30 cellular contexts compared by ENCODE assay signal in genomic region chr3:14296352-14296751, GRCh38.
A peak's percentile ranks its signal among the peaks of the same experiment; 100 is the strongest.
DNase-seq lines count a peak whose midpoint lies in the region; ATAC-seq and TF ChIP-seq lines count a peak whose summit lies in the region.
"Had no signal": no experiment of that assay in that cellular context is flagged by ENCODE, and none has a peak within 500 bp of the region (broad histone marks: within the 10 kb centered on the region; RNA-seq: fewer than 3 reads in every experiment).

No MANE protein-coding gene starts in this region.

- ATAC-seq in WTC11: no peak
- no peak for ATAC-seq in HG02884 (IDR thresholded peaks at IDR 0.05; ENCODE audit: unreplicated experiment)
- ATAC-seq in heart left ventricle: no peak
- ATAC-seq: activated CD8-positive, alpha-beta T cell treated with anti-CD3 and anti-CD28 coated beads, Interleukin-2, amount 10 ng/mL, durations not matched to agents 7 days and 5 days; GM12878 had no signal

- H3K4me1 ChIP-seq in Caco-2: peaks cover 67% of the 10 kb centered on the region
- peaks cover 0 to 27% (median 14%) of the 10 kb centered on the region in 4 donors for H3K4me1 ChIP-seq in sigmoid colon
- peaks cover 0 to 17% (median 8%) of the 10 kb centered on the region in 12 donors for H3K4me1 ChIP-seq in heart left ventricle

- TF ChIP-seq CTCF in Caco-2 (IDR thresholded peaks at IDR 0.05; ENCODE audit: insufficient read depth in 1 of 2, low read depth in 1 of 2, low read length in 1 of 2, severe bottlenecking in 1 of 2, unreplicated experiment in 1 of 2) (peak in 1 of 2 experiments; percentile 22), WTC11 (IDR thresholded peaks at IDR 0.05) (no peak), sigmoid colon (IDR thresholded peaks at IDR 0.05) (no peak), heart left ventricle (IDR thresholded peaks at IDR 0.05) (no peak)

- no TSS peak for BruUV-seq in Caco-2 (replicated peaks; lab: Mats Ljungman, UMichigan)

- no peak for TF ChIP-seq EP300 in sigmoid colon (IDR thresholded peaks at IDR 0.05)

- H3K4me3 Mint-ChIP-seq in Caco-2 (ENCODE audit: unreplicated experiment) (peak overlapping the region; percentile 64), WTC11 (no peak overlapping the region)
- H3K4me3 Mint-ChIP-seq: activated CD8-positive, alpha-beta T cell treated with anti-CD3 and anti-CD28 coated beads, Interleukin-2, amount 10 ng/mL, durations not matched to agents 7 days and 5 days; activated naive CD4-positive, alpha-beta T cell treated with anti-CD3 and anti-CD28 coated beads for 36 hours; CD4-positive, alpha-beta memory T cell; naive B cell had no signal

- intact Hi-C loops in Caco-2 (cut with micrococcal nuclease; ENCODE audit: unreplicated experiment) (loop anchor here (1.0 to 10.0 kb wide), 2 partner anchors 20 to 108 kb away; partner anchors contain the start of gene SLC6A6), sigmoid colon (cut with DNase I) (no loop called here), posterior cingulate gyrus (cut with DNase I) (no loop called here), heart left ventricle (cut with DNase I) (no loop called here)

- WGBS in sigmoid colon, 2 donors: 21 to 66% methylated on average over 3 of the region's 3 CpGs
- WGBS in heart left ventricle, 4 donors: 91 to 99% (median 96%) methylated on average over 3 of the region's 3 CpGs

- DNase-seq in Caco-2 (peak; percentile 59 to 61), WTC11 (ENCODE audit: low spot score) (peak; percentile 3), glomerular visceral epithelial cell (ENCODE audit: extremely low spot score) (peak; percentile 53), sigmoid colon (no peak), posterior cingulate gyrus (no peak), NCI-H526 (lab: John Stamatoyannopoulos, UW) (no peak), heart left ventricle (no peak)
- DNase-seq: activated CD4-positive, alpha-beta T cell treated with anti-CD3 and anti-CD28 coated beads for 4 hours; activated CD8-positive, alpha-beta T cell treated with anti-CD3 and anti-CD28 coated beads, Interleukin-2, amount 10 ng/mL, durations not matched to agents 7 days and 5 days; activated naive CD4-positive, alpha-beta T cell treated with anti-CD3 and anti-CD28 coated beads for 36 hours; CD4-positive, alpha-beta memory T cell; DMS153; dorsolateral prefrontal cortex; left ventricle myocardium inferior; mesendoderm; MM.1S; naive B cell; NCI-H1417; NCI-H2081 treated with DMSO at 0.1 percent for 48 hours; NCI-H2227 treated with DMSO at 0.1 percent for 48 hours; NCI-H774; stimulated activated CD4-positive, alpha-beta T cell treated with anti-CD3 and anti-CD28 coated beads, Interleukin-15, amount 100 ng/mL, for 24 hours; stimulated activated CD4-positive, alpha-beta T cell treated with anti-CD3 and anti-CD28 coated beads, Interleukin-4, amount 100 ng/mL, for 4 hours; substantia nigra; T-helper 9 cell had no signal

- peaks cover 7% of the 10 kb centered on the region for H3K9me3 ChIP-seq in Caco-2
- H3K9me3 ChIP-seq in sigmoid colon: no peaks in the 10 kb centered on the region
- H3K9me3 ChIP-seq in heart left ventricle: no peaks in the 10 kb centered on the region
- H3K9me3 ChIP-seq: left ventricle myocardium inferior, neutrophil, prostate gland had no signal

- H3K4me1 Mint-ChIP-seq in Caco-2 (ENCODE audit: low read depth, unreplicated experiment): peaks cover 34% of the 10 kb centered on the region
- H3K4me1 Mint-ChIP-seq in WTC11: peaks cover 17% of the 10 kb centered on the region
- H3K4me1 Mint-ChIP-seq: naive B cell had no signal

- TF ChIP-seq POLR2A in sigmoid colon (IDR thresholded peaks at IDR 0.05): no peak
- TF ChIP-seq POLR2A in heart left ventricle (IDR thresholded peaks at IDR 0.05): no peak

- H3K27ac Mint-ChIP-seq in Caco-2 (ENCODE audit: unreplicated experiment) (peak overlapping the region; percentile 97), WTC11 (no peak overlapping the region)
- H3K27ac Mint-ChIP-seq: activated CD8-positive, alpha-beta T cell treated with anti-CD3 and anti-CD28 coated beads, Interleukin-2, amount 10 ng/mL, durations not matched to agents 7 days and 5 days; activated naive CD4-positive, alpha-beta T cell treated with anti-CD3 and anti-CD28 coated beads for 36 hours; CD4-positive, alpha-beta memory T cell had no signal

- H3K27ac ChIP-seq in sigmoid colon: peak overlapping the region in 3 of 4 donors; percentile 51 to 78 (median 73)
- H3K27ac ChIP-seq in heart left ventricle: no peak overlapping the region
- H3K27ac ChIP-seq: KMS-11, left ventricle myocardium inferior, neutrophil had no signal

- POLR2A ChIA-PET in Caco-2 (lab: Charles Lee): interaction anchor here (0.7 to 1.0 kb wide), 4 partner anchors 20 to 355 kb away, joined by 3 to 4 read pairs (median 4); partner anchors contain the start of gene CCDC174
- POLR2A ChIA-PET in WTC11 (lab: Charles Lee): no interaction called here

- peaks cover 9% of the 10 kb centered on the region for H3K9me3 Mint-ChIP-seq in Caco-2 (ENCODE audit: unreplicated experiment)
- peaks cover 10% of the 10 kb centered on the region for H3K9me3 Mint-ChIP-seq in WTC11
- H3K9me3 Mint-ChIP-seq: activated naive CD4-positive, alpha-beta T cell treated with anti-CD3 and anti-CD28 coated beads for 36 hours; CD4-positive, alpha-beta memory T cell had no signal

- H3K27me3 ChIP-seq in Caco-2 (replicated peaks; ENCODE audit: control insufficient read depth, insufficient read depth, low read length) (no peaks in the 10 kb centered on the region), sigmoid colon (no peaks in the 10 kb centered on the region), heart left ventricle (peaks cover 0 to 23% (median 0%) of the 10 kb centered on the region in 9 donors)
- H3K27me3 ChIP-seq: dorsolateral prefrontal cortex had no signal

- H3K36me3 ChIP-seq in Caco-2 (ENCODE audit: control insufficient read depth, insufficient read depth, low read length): no peaks in the 10 kb centered on the region
- H3K36me3 ChIP-seq in sigmoid colon: no peaks in the 10 kb centered on the region
- H3K36me3 ChIP-seq in heart left ventricle: no peaks in the 10 kb centered on the region
- H3K36me3 ChIP-seq: left ventricle myocardium inferior, neutrophil, prostate gland had no signal

- peaks cover 17% of the 10 kb centered on the region for H3K36me3 Mint-ChIP-seq in Caco-2 (ENCODE audit: insufficient read depth, unreplicated experiment)
- H3K36me3 Mint-ChIP-seq in WTC11: peaks cover 6% of the 10 kb centered on the region; the same call in 1 of the 2 replicates
- H3K36me3 Mint-ChIP-seq: CD4-positive, alpha-beta memory T cell; naive B cell had no signal

- H3K4me3 ChIP-seq in Caco-2 (ENCODE audit: low read depth, low read length) (peak overlapping the region; percentile 21; the same call in 1 of the 2 replicates), sigmoid colon (no peak overlapping the region), heart left ventricle (no peak overlapping the region)
- H3K4me3 ChIP-seq: dorsolateral prefrontal cortex, GM12878, left ventricle myocardium inferior, prostate gland had no signal

- CTCF ChIA-PET in Caco-2 (lab: Charles Lee): interaction anchor here (0.6 to 1.6 kb wide), 11 partner anchors 16 to 129 kb away, joined by 3 to 22 read pairs (median 4); partner anchors contain the start of gene SLC6A6
- CTCF ChIA-PET in WTC11 (lab: Charles Lee): interaction anchor here (1.4 kb wide), 2 partner anchors 17 to 21 kb away, joined by 4 read pairs; no protein-coding TSS in a partner anchor

- H3K27me3 Mint-ChIP-seq in Caco-2 (ENCODE audit: insufficient read depth, unreplicated experiment) (no peaks in the 10 kb centered on the region), WTC11 (ENCODE audit: low read depth) (no peaks in the 10 kb centered on the region)

TF ChIP-seq in WTC11, 78 proteins besides CTCF, POLR2A, EP300 and RAD21 (continues in another document):
- TF ChIP-seq ESRRA (CRISPR knock-in tag; IDR thresholded peaks at IDR 0.05; ENCODE audit: borderline replicate concordance) (no peak), FOXP4 (CRISPR knock-in tag; IDR thresholded peaks at IDR 0.05) (no peak), SMAD4 (CRISPR knock-in tag; IDR thresholded peaks at IDR 0.05) (no peak), AR (CRISPR knock-in tag; IDR thresholded peaks at IDR 0.05) (no peak), SMAD3 (CRISPR knock-in tag; IDR thresholded peaks at IDR 0.05; ENCODE audit: borderline replicate concordance) (no peak), ZNF219 (CRISPR knock-in tag; IDR thresholded peaks at IDR 0.05; ENCODE audit: borderline replicate concordance) (no peak), SP1 (CRISPR knock-in tag; conservative IDR thresholded peaks at IDR 0.05) (no peak)

Comparison
In these comparisons a context has a peak if more than half of its experiments do, and no peak if none do; other contexts are left out.
1. DNase-seq: peak in Caco-2 (2 of 2), WTC11 (single experiment) and glomerular visceral epithelial cell (single experiment); none in sigmoid colon (single experiment), posterior cingulate gyrus (0 of 10), NCI-H526 (0 of 2) and heart left ventricle (0 of 5).
2. H3K27ac ChIP-seq: peak in sigmoid colon (3 of 4); none in heart left ventricle (0 of 12).